17 cellular contexts compared by ENCODE assay signal in the genomic region with DNA sequence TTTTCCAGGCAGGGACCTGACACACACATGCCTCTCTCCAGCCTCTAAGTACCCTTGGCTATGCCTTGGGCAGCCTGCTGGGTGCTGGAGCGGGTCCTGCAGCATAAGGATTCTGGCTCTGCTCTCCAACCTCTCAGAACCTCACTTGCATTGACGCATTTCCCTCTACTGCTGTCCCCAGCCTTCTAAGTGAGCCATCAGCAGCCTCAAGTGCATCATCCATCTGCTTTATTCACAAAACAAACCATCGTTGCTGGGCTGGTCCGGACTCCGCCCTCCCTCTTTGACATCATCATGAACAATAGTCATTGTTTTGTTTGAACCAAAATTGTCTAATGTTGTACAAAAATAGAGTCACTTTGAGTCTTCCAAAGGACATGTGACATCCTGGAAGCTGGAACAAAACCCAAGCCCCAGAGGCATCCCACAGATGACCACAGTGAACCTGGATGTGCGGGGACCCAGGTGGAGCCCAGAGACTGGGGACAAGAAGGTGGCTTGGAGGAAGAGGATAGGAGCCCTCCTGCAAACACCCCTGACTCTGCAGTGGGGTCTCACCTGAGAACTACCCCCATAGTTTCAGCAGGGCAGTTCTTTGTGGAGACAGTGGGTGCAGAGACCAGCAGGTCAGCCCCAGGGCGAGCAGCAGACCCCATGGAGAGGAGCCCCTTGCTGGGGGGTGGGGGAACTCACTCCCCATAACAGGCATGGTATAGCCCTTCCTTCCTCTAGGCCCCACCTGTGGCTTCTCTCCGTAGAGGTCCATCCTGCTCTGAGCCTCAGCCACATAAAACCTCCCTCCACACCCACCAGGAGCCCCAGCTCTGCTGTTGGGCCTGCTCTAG.
DNase-seq lines count a peak whose midpoint lies in the region; FAIRE-seq lines count a peak whose summit lies in the region.
"Had no signal": no experiment of that assay in that cellular context is flagged by ENCODE, and none has a peak within 500 bp of the region (broad histone marks: within the 10 kb centered on the region; RNA-seq: fewer than 3 reads in every experiment).

No MANE protein-coding gene starts in this region.

- DNase-seq in DMS79 (lab: John Stamatoyannopoulos, UW) (peak; percentile 3), NCI-H446 treated with DMSO at 0.1 percent for 48 hours (lab: John Stamatoyannopoulos, UW) (peak; percentile 64), frontal cortex (ENCODE audit: low spot score in 2 of 2) (peak; percentile 47), pons (ENCODE audit: low spot score) (peak; percentile 89), SKM-1 (lab: John Stamatoyannopoulos, UW; ENCODE audit: unreplicated experiment) (no peak), epidermal melanocyte (ENCODE audit: insufficient read length, low spot score) (no peak), NCI-H2171 (lab: John Stamatoyannopoulos, UW) (no peak), NCI-H146 (lab: John Stamatoyannopoulos, UW) (no peak)
- DNase-seq: CD4-positive, alpha-beta memory T cell; foreskin fibroblast; GOT3; kidney glomerular epithelial cell; mucosa of descending colon; NCI-H1417; PC-9; T-helper 2 cell had no signal

- peak; percentile 71 for FAIRE-seq in frontal cortex (lab: Jason Lieb, UNC)
- FAIRE-seq: colon had no signal

Comparison
In these comparisons a context has a peak if more than half of its experiments do, and no peak if none do; other contexts are left out.
1. DNase-seq: peak in DMS79 (single experiment), NCI-H446 treated with DMSO at 0.1 percent for 48 hours (single experiment), frontal cortex (2 of 2) and pons (single experiment); none in SKM-1 (single experiment), epidermal melanocyte (single experiment), NCI-H2171 (single experiment) and NCI-H146 (single experiment).